18 cellular contexts compared by ENCODE assay signal in genomic region chr17:48283907-48284306, GRCh38.
DNase-seq lines count a peak whose midpoint lies in the region; ATAC-seq, FAIRE-seq and TF ChIP-seq lines count a peak whose summit lies in the region.
"Had no signal": no experiment of that assay in that cellular context is flagged by ENCODE, and none has a peak within 500 bp of the region (broad histone marks: within the 10 kb centered on the region; RNA-seq: fewer than 3 reads in every experiment).

No MANE protein-coding gene starts in this region.

- no peak for TF ChIP-seq POLR2A in H54 (IDR thresholded peaks at IDR 0.05; ENCODE audit: low read depth, low read length)
- TF ChIP-seq POLR2A in testis (IDR thresholded peaks at IDR 0.05): no peak

- TF ChIP-seq CTCF in mesothelial cell of epicardium (IDR thresholded peaks at IDR 0.05; ENCODE audit: unreplicated experiment) (no peak), testis (IDR thresholded peaks at IDR 0.05) (no peak)

- H3K9me3 ChIP-seq in T-helper 17 cell (ENCODE audit: control insufficient read depth, low read length, poor library complexity, severe bottlenecking) (no peaks in the 10 kb centered on the region), testis (no peaks in the 10 kb centered on the region)
- H3K9me3 ChIP-seq: BE2C had no signal

- no peak overlapping the region for H3K27ac ChIP-seq in testis
- H3K27ac ChIP-seq: HL-60 had no signal

- H3K27me3 ChIP-seq in testis: no peaks in the 10 kb centered on the region

- H3K36me3 Mint-ChIP-seq in activated naive CD4-positive, alpha-beta T cell treated with anti-CD3 and anti-CD28 coated beads, Interleukin-2, amount 50 U/mL, for 72 hours: no peaks in the 10 kb centered on the region
- H3K36me3 Mint-ChIP-seq in T-helper 17 cell (ENCODE audit: low read depth) (peaks cover 3% of the 10 kb centered on the region), mesothelial cell of epicardium (no peaks in the 10 kb centered on the region)

- no peak for ATAC-seq in activated naive CD4-positive, alpha-beta T cell treated with anti-CD3 and anti-CD28 coated beads, Interleukin-2, amount 50 U/mL, for 72 hours
- ATAC-seq in T-helper 17 cell (no peak), left cardiac atrium (no peak), GM18502 (IDR thresholded peaks at IDR 0.05; ENCODE audit: poor library complexity, unreplicated experiment) (no peak)

- H3K4me1 Mint-ChIP-seq in T-helper 17 cell (peaks cover 15% of the 10 kb centered on the region), mesothelial cell of epicardium (peaks cover 66% of the 10 kb centered on the region)

- no peak for DNase-seq in activated naive CD4-positive, alpha-beta T cell treated with anti-CD3 and anti-CD28 coated beads, Interleukin-2, amount 50 U/mL, for 72 hours (ENCODE audit: low spot score in 2 of 2)
- DNase-seq in activated naive CD4-positive, alpha-beta T cell treated with anti-CD3 and anti-CD28 coated beads, Interleukin-2, amount 50 U/mL, for 16 hours: no peak
- no peak for DNase-seq in H54 (ENCODE audit: insufficient read length, low spot score)
- DNase-seq in T-helper 17 cell: no peak
- DNase-seq in mesothelial cell of epicardium (ENCODE audit: low spot score in 2 of 2, unreplicated experiment in 2 of 2): no peak
- DNase-seq in left cardiac atrium: no peak
- DNase-seq in testis: no peak
- DNase-seq: ACHN; BE2C; CD4-positive, alpha-beta T cell; DMS153; DMS79; GDM1; HCEC 1CT; HFFc6 had no signal

- H3K4me1 ChIP-seq in testis: peaks cover 11% of the 10 kb centered on the region
- H3K4me1 ChIP-seq: BE2C had no signal

- no peaks in the 10 kb centered on the region for H3K36me3 ChIP-seq in testis (ENCODE audit: low read depth, missing control alignments)
- H3K36me3 ChIP-seq: BE2C had no signal

- no peaks in the 10 kb centered on the region for H3K27me3 Mint-ChIP-seq in T-helper 17 cell
- no peaks in the 10 kb centered on the region for H3K27me3 Mint-ChIP-seq in mesothelial cell of epicardium (ENCODE audit: low read depth)
- H3K27me3 Mint-ChIP-seq: CD4-positive, alpha-beta T cell had no signal

- H3K27ac Mint-ChIP-seq in activated naive CD4-positive, alpha-beta T cell treated with anti-CD3 and anti-CD28 coated beads, Interleukin-2, amount 50 U/mL, for 72 hours: peak overlapping the region; percentile 7 to 17
- H3K27ac Mint-ChIP-seq in T-helper 17 cell (peak overlapping the region; percentile 2), mesothelial cell of epicardium (peak overlapping the region; percentile 87)
- H3K27ac Mint-ChIP-seq: CD4-positive, alpha-beta T cell; HFFc6 had no signal

- intact Hi-C loops in left cardiac atrium (cut with DNase I) (no loop called here), testis (cut with DNase I; ENCODE audit: low total_unique reads) (no loop called here)

- H3K4me3 ChIP-seq in testis: no peak overlapping the region

- H3K9me3 Mint-ChIP-seq in activated naive CD4-positive, alpha-beta T cell treated with anti-CD3 and anti-CD28 coated beads, Interleukin-2, amount 50 U/mL, for 72 hours: no peaks in the 10 kb centered on the region
- no peaks in the 10 kb centered on the region for H3K9me3 Mint-ChIP-seq in mesothelial cell of epicardium
- H3K9me3 Mint-ChIP-seq: CD4-positive, alpha-beta T cell; HFFc6 had no signal

- H3K4me3 Mint-ChIP-seq in T-helper 17 cell (no peak overlapping the region), mesothelial cell of epicardium (no peak overlapping the region)
- H3K4me3 Mint-ChIP-seq: CD4-positive, alpha-beta T cell; HFFc6 had no signal

- peak; percentile 66 for FAIRE-seq in H54 (lab: Jason Lieb, UNC)
- FAIRE-seq: A204.1 had no signal

- 29 to 50% methylated on average over 1 of the region's 1 CpG for WGBS in testis, 2 donors

Comparison
In these comparisons a context has a peak if more than half of its experiments do, and no peak if none do; other contexts are left out.
1. H3K27ac Mint-ChIP-seq: peak in every context shown above with its lines; median percentile 87 in mesothelial cell of epicardium; 12 in activated naive CD4-positive, alpha-beta T cell treated with anti-CD3 and anti-CD28 coated beads, Interleukin-2, amount 50 U/mL, for 72 hours; 2 in T-helper 17 cell.